ENCODE assay signal across 25 cellular contexts in the genomic region with DNA sequence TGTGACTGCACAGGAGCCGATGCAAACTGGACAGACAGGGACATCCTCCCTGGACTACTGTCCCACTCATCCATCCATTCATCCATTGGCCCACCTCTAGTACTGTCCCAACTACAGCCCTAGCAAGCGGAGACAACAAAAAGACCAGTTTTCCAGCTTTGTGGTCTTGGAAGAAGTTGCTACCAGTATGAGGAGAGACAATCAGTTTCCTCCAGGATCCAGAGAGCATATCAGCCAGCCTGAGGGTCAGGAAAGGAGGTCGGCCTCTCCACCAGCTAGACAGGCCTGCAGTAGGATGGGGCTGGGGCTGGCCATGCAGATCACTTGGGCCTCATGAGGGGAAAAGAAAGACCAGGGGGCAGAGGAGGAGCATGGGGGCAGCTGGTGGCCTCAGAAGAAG. TPM values are rescaled to one million over a fixed set of nuclear protein-coding genes. Genes with fewer than 3 reads are reported as not detected.
"Had no signal": no experiment of that assay in that cellular context is flagged by ENCODE, and none has a peak within 500 bp of the region (broad histone marks: within the 10 kb centered on the region; RNA-seq: fewer than 3 reads in every experiment).

No MANE protein-coding gene starts in this region.

- H3K27ac ChIP-seq: colonic mucosa, neutrophil, pancreas, right lobe of liver, suprapubic skin, transverse colon, VCaP had no signal

- H3K4me1 Mint-ChIP-seq: brain had no signal

- H3K9me3 ChIP-seq: colonic mucosa, neutrophil, pancreas, right lobe of liver, suprapubic skin, transverse colon had no signal

- H3K9me3 Mint-ChIP-seq: activated naive CD8-positive, alpha-beta T cell treated with anti-CD3 and anti-CD28 coated beads, Interleukin-2, amount 10 ng/mL, durations not matched to agents 7 days and 5 days; brain; stimulated activated naive CD8-positive, alpha-beta T cell treated with anti-CD3 and anti-CD28 coated beads, Interleukin-15, amount 100 ng/mL, for 72 hours had no signal

- ATAC-seq: left lobe of liver; pancreas; right lobe of liver; stimulated activated naive CD8-positive, alpha-beta T cell treated with anti-CD3 and anti-CD28 coated beads, Interleukin-15, amount 100 ng/mL, for 72 hours had no signal

- H3K4me1 ChIP-seq: colonic mucosa, pancreas, right lobe of liver, transverse colon had no signal

- H3K27me3 ChIP-seq: colonic mucosa, pancreas, right lobe of liver, suprapubic skin, transverse colon had no signal

- H3K4me3 Mint-ChIP-seq: activated naive CD8-positive, alpha-beta T cell treated with anti-CD3 and anti-CD28 coated beads, Interleukin-2, amount 10 ng/mL, durations not matched to agents 7 days and 5 days; brain; stimulated activated naive CD8-positive, alpha-beta T cell treated with anti-CD3 and anti-CD28 coated beads, Interleukin-15, amount 100 ng/mL, for 72 hours had no signal

- H3K4me3 ChIP-seq: colonic mucosa, pancreas, right lobe of liver, suprapubic skin, transverse colon had no signal

- H3K27me3 Mint-ChIP-seq: stimulated activated naive CD8-positive, alpha-beta T cell treated with anti-CD3 and anti-CD28 coated beads, Interleukin-15, amount 100 ng/mL, for 72 hours had no signal

- DNase-seq: activated gamma-delta T cell treated with Interleukin-2 at 50 U/mL for 16 hours; activated naive CD8-positive, alpha-beta T cell treated with anti-CD3 and anti-CD28 coated beads, Interleukin-2, amount 10 ng/mL, durations not matched to agents 7 days and 5 days; anterior cingulate cortex; caudate nucleus; colonic mucosa; erythroblast; hypothalamus; midbrain; pancreas; right lobe of liver; small intestine; stimulated activated CD4-positive, alpha-beta T cell treated with anti-CD3 and anti-CD28 coated beads, Interleukin-15, amount 100 ng/mL, for 24 hours; stimulated activated CD4-positive, alpha-beta T cell treated with anti-CD3 and anti-CD28 coated beads, Interleukin-2, amount 100 ng/mL, for 48 hours; stimulated activated naive CD8-positive, alpha-beta T cell treated with anti-CD3 and anti-CD28 coated beads, Interleukin-15, amount 100 ng/mL, for 72 hours; T-helper 2 cell; transverse colon had no signal

- H3K36me3 ChIP-seq: colonic mucosa, neutrophil, pancreas, right lobe of liver, suprapubic skin, transverse colon had no signal

- H3K36me3 Mint-ChIP-seq: activated naive CD8-positive, alpha-beta T cell treated with anti-CD3 and anti-CD28 coated beads, Interleukin-2, amount 10 ng/mL, durations not matched to agents 7 days and 5 days; brain had no signal

- H3K27ac Mint-ChIP-seq: activated naive CD8-positive, alpha-beta T cell treated with anti-CD3 and anti-CD28 coated beads, Interleukin-2, amount 10 ng/mL, durations not matched to agents 7 days and 5 days; stimulated activated naive CD8-positive, alpha-beta T cell treated with anti-CD3 and anti-CD28 coated beads, Interleukin-15, amount 100 ng/mL, for 72 hours had no signal

RNA-seq across cellular contexts. Expression of a gene that starts 16.8 kb away (rescaled TPM):
- total RNA-seq: activated naive CD8-positive, alpha-beta T cell treated with anti-CD3 and anti-CD28 coated beads, Interleukin-2, amount 10 ng/mL, durations not matched to agents 7 days and 5 days; colonic mucosa; frontal cortex; left lobe of liver; lung microvascular endothelial cell; pancreas; pulmonary artery endothelial cell; right lobe of liver; transverse colon had no signal
- polyA plus RNA-seq: keratinocyte, pancreas, small intestine had no signal

RNA-seq across cellular contexts. Expression of a gene that starts 18.3 kb away (rescaled TPM):
- total RNA-seq: activated naive CD8-positive, alpha-beta T cell treated with anti-CD3 and anti-CD28 coated beads, Interleukin-2, amount 10 ng/mL, durations not matched to agents 7 days and 5 days; colonic mucosa; frontal cortex; left lobe of liver; lung microvascular endothelial cell; pancreas; pulmonary artery endothelial cell; right lobe of liver; transverse colon had no signal
- polyA plus RNA-seq: keratinocyte, pancreas, small intestine had no signal

RNA-seq across cellular contexts. Expression of a gene that starts 24.7 kb away (rescaled TPM):
- total RNA-seq: activated naive CD8-positive, alpha-beta T cell treated with anti-CD3 and anti-CD28 coated beads, Interleukin-2, amount 10 ng/mL, durations not matched to agents 7 days and 5 days; colonic mucosa; frontal cortex; left lobe of liver; lung microvascular endothelial cell; pancreas; pulmonary artery endothelial cell; right lobe of liver; transverse colon had no signal
- polyA plus RNA-seq: keratinocyte, pancreas, small intestine had no signal

RNA-seq across cellular contexts. Expression of a gene that starts 31.2 kb away (rescaled TPM):
- total RNA-seq: activated naive CD8-positive, alpha-beta T cell treated with anti-CD3 and anti-CD28 coated beads, Interleukin-2, amount 10 ng/mL, durations not matched to agents 7 days and 5 days; colonic mucosa; frontal cortex; left lobe of liver; lung microvascular endothelial cell; pancreas; pulmonary artery endothelial cell; right lobe of liver; transverse colon had no signal
- polyA plus RNA-seq: keratinocyte, pancreas, small intestine had no signal

RNA-seq across cellular contexts. Expression of a gene that starts 35.8 kb away (rescaled TPM):
- total RNA-seq: activated naive CD8-positive, alpha-beta T cell treated with anti-CD3 and anti-CD28 coated beads, Interleukin-2, amount 10 ng/mL, durations not matched to agents 7 days and 5 days; colonic mucosa; frontal cortex; left lobe of liver; lung microvascular endothelial cell; pancreas; pulmonary artery endothelial cell; right lobe of liver; transverse colon had no signal
- polyA plus RNA-seq: pancreas, small intestine had no signal
